Comparison of ENCODE assay signal across 11 cellular contexts in genomic region chr6:155417454-155417853, GRCh38. TPM values are rescaled to one million over a fixed set of nuclear protein-coding genes. Genes with fewer than 3 reads are reported as not detected.
A peak's percentile ranks its signal among the peaks of the same experiment; 100 is the strongest.
DNase-seq lines count a peak whose midpoint lies in the region; ATAC-seq, FAIRE-seq and TF ChIP-seq lines count a peak whose summit lies in the region.
"Had no signal": no experiment of that assay in that cellular context is flagged by ENCODE, and none has a peak within 500 bp of the region (broad histone marks: within the 10 kb centered on the region; RNA-seq: fewer than 3 reads in every experiment).

No MANE protein-coding gene starts in this region.

- intact Hi-C loops in endothelial cell of umbilical vein (cut with micrococcal nuclease) (loop anchor here (5.0 kb wide), 1 partner anchor 110 kb away; no protein-coding TSS in a partner anchor), uterus (cut with DNase I; ENCODE audit: low total_unique reads) (no loop called here)

- POLR2A ChIA-PET in RWPE1 (lab: Yijun Ruan, JAX; ENCODE audit: low non-redundant PET): no interaction called here
- POLR2A ChIA-PET in endothelial cell of umbilical vein (lab: Charles Lee): no interaction called here

- H3K9me3 ChIP-seq in endothelial cell of umbilical vein (replicated peaks; ENCODE audit: control insufficient read depth, insufficient read depth, low read length) (no peaks in the 10 kb centered on the region), uterus (no peaks in the 10 kb centered on the region)
- H3K9me3 ChIP-seq: upper lobe of right lung had no signal

- CTCF ChIA-PET in RWPE1 (lab: Yijun Ruan, JAX): interaction anchor here (0.7 kb wide), 1 partner anchor 110 kb away, joined by 3 read pairs; no protein-coding TSS in a partner anchor
- CTCF ChIA-PET in endothelial cell of umbilical vein (lab: Charles Lee): interaction anchor here (1.6 kb wide), 1 partner anchor 112 kb away, joined by 4 read pairs; no protein-coding TSS in a partner anchor

- no peaks in the 10 kb centered on the region for H3K79me2 ChIP-seq in endothelial cell of umbilical vein (ENCODE audit: control insufficient read depth, insufficient read depth, low read length)

- TF ChIP-seq CTCF in RWPE1 (conservative IDR thresholded peaks at IDR 0.05; ENCODE audit: low read depth) (no peak), endothelial cell of umbilical vein (IDR thresholded peaks at IDR 0.05; ENCODE audit: extremely low read depth in 1 of 2, insufficient read depth in 1 of 2, low read depth in 1 of 2, low read length in 2 of 2) (no peak), uterus (IDR thresholded peaks at IDR 0.05) (no peak)

- TF ChIP-seq POLR2A in endothelial cell of umbilical vein (IDR thresholded peaks at IDR 0.05; ENCODE audit: low read depth, low read length) (no peak), uterus (IDR thresholded peaks at IDR 0.05) (no peak)

- DNase-seq in activated naive CD4-positive, alpha-beta T cell (lab: John Stamatoyannopoulos, UW): no peak
- DNase-seq in RWPE1 (ENCODE audit: low spot score) (peak; percentile 9), endothelial cell of umbilical vein (ENCODE audit: low read depth, low spot score) (no peak), uterus (no peak), COR-L47 (lab: John Stamatoyannopoulos, UW) (no peak), HuH-7.5 (ENCODE audit: low spot score) (no peak)
- DNase-seq: kidney, upper lobe of right lung had no signal

- no peaks in the 10 kb centered on the region for H3K9me1 ChIP-seq in endothelial cell of umbilical vein (replicated peaks; ENCODE audit: control insufficient read depth, extremely low read depth, insufficient read depth, low read length)

- H3K27me3 ChIP-seq in endothelial cell of umbilical vein (ENCODE audit: control insufficient read depth in 2 of 2, insufficient read depth in 2 of 2, low read length in 2 of 2) (no peaks in the 10 kb centered on the region), uterus (no peaks in the 10 kb centered on the region)
- H3K27me3 ChIP-seq: upper lobe of right lung had no signal

- H3K9ac ChIP-seq in endothelial cell of umbilical vein (replicated peaks; ENCODE audit: extremely low read depth, insufficient read depth, low read length): no peak overlapping the region

- BruUV-seq in endothelial cell of umbilical vein (replicated peaks; lab: Mats Ljungman, UMichigan): no TSS peak

- peak overlapping the region; percentile 54 for H2AFZ ChIP-seq in endothelial cell of umbilical vein (ENCODE audit: low read depth, low read length)

- H3K4me3 ChIP-seq in endothelial cell of umbilical vein (replicated peaks in 1 of 3; ENCODE audit: insufficient read depth in 1 of 3, low read depth in 1 of 3, low read length in 3 of 3) (no peak overlapping the region), uterus (no peak overlapping the region)

- H3K36me3 Mint-ChIP-seq in activated naive CD4-positive, alpha-beta T cell treated with anti-CD3 and anti-CD28 coated beads, Interleukin-2, amount 50 U/mL, for 24 hours: no peaks in the 10 kb centered on the region

- H3K4me1 Mint-ChIP-seq in activated naive CD4-positive, alpha-beta T cell treated with anti-CD3 and anti-CD28 coated beads, Interleukin-2, amount 50 U/mL, for 24 hours: peaks cover 48% of the 10 kb centered on the region

- H3K4me1 ChIP-seq in endothelial cell of umbilical vein (ENCODE audit: control insufficient read depth, extremely low read depth, insufficient read depth, low read length) (peaks cover 4% of the 10 kb centered on the region), uterus (peaks cover 0 to 2% of the 10 kb centered on the region in 2 donors)

- no peaks in the 10 kb centered on the region for H3K27me3 Mint-ChIP-seq in activated naive CD4-positive, alpha-beta T cell treated with anti-CD3 and anti-CD28 coated beads, Interleukin-2, amount 50 U/mL, for 24 hours

- dilution Hi-C loops in endothelial cell of umbilical vein (cut with MboI; ENCODE audit: extremely low pct_ligation_motif_present, low sequenced_read_pairs): no loop called here

- no peak overlapping the region for H3K4me2 ChIP-seq in endothelial cell of umbilical vein (ENCODE audit: insufficient read depth, low read length)

- H3K36me3 ChIP-seq in endothelial cell of umbilical vein (ENCODE audit: control insufficient read depth in 2 of 2, extremely low read depth in 1 of 2, insufficient read depth in 2 of 2, low read length in 2 of 2): no peaks in the 10 kb centered on the region
- no peaks in the 10 kb centered on the region for H3K36me3 ChIP-seq in uterus
- H3K36me3 ChIP-seq: upper lobe of right lung had no signal

- H4K20me1 ChIP-seq in endothelial cell of umbilical vein (replicated peaks; ENCODE audit: control insufficient read depth, extremely low read depth, insufficient read depth, low read length): no peaks in the 10 kb centered on the region

- H3K27ac Mint-ChIP-seq in activated naive CD4-positive, alpha-beta T cell treated with anti-CD3 and anti-CD28 coated beads, Interleukin-2, amount 50 U/mL, for 24 hours: peak overlapping the region; percentile 99

- peak overlapping the region; percentile 74 for H3K4me3 Mint-ChIP-seq in activated naive CD4-positive, alpha-beta T cell treated with anti-CD3 and anti-CD28 coated beads, Interleukin-2, amount 50 U/mL, for 24 hours

- H3K27ac ChIP-seq in RWPE1 (no peak overlapping the region), endothelial cell of umbilical vein (ENCODE audit: insufficient read depth, low read depth, low read length) (no peak overlapping the region), uterus (peak overlapping the region; percentile 3 to 22)
- H3K27ac ChIP-seq: upper lobe of right lung had no signal

- no peak for FAIRE-seq in endothelial cell of umbilical vein (lab: Jason Lieb, UNC)
- FAIRE-seq: kidney had no signal

- no peak for ATAC-seq in HG02623 (IDR thresholded peaks at IDR 0.05; ENCODE audit: unreplicated experiment)

- peaks cover 5% of the 10 kb centered on the region for H3K9me3 Mint-ChIP-seq in activated naive CD4-positive, alpha-beta T cell treated with anti-CD3 and anti-CD28 coated beads, Interleukin-2, amount 50 U/mL, for 24 hours

TF ChIP-seq in endothelial cell of umbilical vein, 7 proteins besides CTCF, POLR2A, EP300 and RAD21:
- no peak for TF ChIP-seq JUN (IDR thresholded peaks at IDR 0.05; ENCODE audit: borderline replicate concordance, insufficient read depth, insufficient read length, low read depth)
- TF ChIP-seq POLR2AphosphoS5 (IDR thresholded peaks at IDR 0.05; ENCODE audit: insufficient read depth, low read depth, low read length): no peak
- no peak for TF ChIP-seq MAX (IDR thresholded peaks at IDR 0.05; ENCODE audit: insufficient read depth, insufficient read length)
- no peak for TF ChIP-seq GATA2 (IDR thresholded peaks at IDR 0.05; ENCODE audit: insufficient read depth, insufficient read length, low read depth, low read length)
- TF ChIP-seq EZH2 (IDR thresholded peaks at IDR 0.05; ENCODE audit: borderline replicate concordance, low read depth, low read length, severe bottlenecking): no peak
- no peak for TF ChIP-seq MYC (IDR thresholded peaks at IDR 0.05; ENCODE audit: low read depth, low read length)
- TF ChIP-seq FOS (IDR thresholded peaks at IDR 0.05; ENCODE audit: borderline replicate concordance, insufficient read depth, low read length): no peak

RNA-seq across cellular contexts. Expression of gene NOX3, which starts 38.2 kb away (rescaled TPM):
- total RNA-seq in endothelial cell of umbilical vein: not detected in 2 replicates
- polyA plus RNA-seq in endothelial cell of umbilical vein: not detected in 2 replicates
- not detected in 2 replicates for polyA plus RNA-seq in endothelial cell of umbilical vein (2011; cell fraction: cytosol; rRNA removed)
- not detected in 2 replicates for polyA plus RNA-seq in endothelial cell of umbilical vein (2011; cell fraction: nucleus; rRNA removed)
- polyA plus RNA-seq in endothelial cell of umbilical vein (2012): not detected in 2 replicates
- not detected in 2 replicates for polyA minus RNA-seq in endothelial cell of umbilical vein
- polyA minus RNA-seq in endothelial cell of umbilical vein (2011; cell fraction: cytosol; rRNA and poly(A)+ RNA removed): not detected
- not detected in 2 replicates for polyA minus RNA-seq in endothelial cell of umbilical vein (2011; cell fraction: nucleus; rRNA and poly(A)+ RNA removed)
- total RNA-seq in uterus: not detected
- total RNA-seq: kidney, NCI-H460, upper lobe of right lung had no signal

Comparison
In these comparisons a context has a peak if more than half of its experiments do, and no peak if none do; other contexts are left out.
1. H3K27ac ChIP-seq: peak in uterus (2 of 2); none in RWPE1 (single experiment) and endothelial cell of umbilical vein (single experiment).